ENCODE assay signal across 8 cellular contexts in genomic region chr2:221517362-221518121, GRCh38. TPM values are rescaled to one million over a fixed set of nuclear protein-coding genes. Genes with fewer than 3 reads are reported as not detected.
A peak's percentile ranks its signal among the peaks of the same experiment; 100 is the strongest.
DNase-seq lines count a peak whose midpoint lies in the region; ATAC-seq and TF ChIP-seq lines count a peak whose summit lies in the region.

No MANE protein-coding gene starts in this region.

- H3K4me3 Mint-ChIP-seq in T-helper 2 cell treated with Interferon-gamma antibody and Interleukin-4, amounts not matched to agents 5 μg/mL and 100 μg/mL, for 36 hours, result no peak overlapping the region
- H3K4me3 Mint-ChIP-seq in glutamatergic neuron (ENCODE audit: unreplicated experiment), result no peak overlapping the region

- peak; percentile 26 for DNase-seq in NK-92 treated with Interleukin-12 subunit alpha and Interleukin-12 subunit beta, amount 100 ng/mL, for 24 hours (lab: John Stamatoyannopoulos, UW)
- DNase-seq in NK-92 (lab: John Stamatoyannopoulos, UW; ENCODE audit: unreplicated experiment), result no peak
- DNase-seq in T-helper 2 cell treated with Interferon-gamma antibody and Interleukin-4, amounts not matched to agents 5 μg/mL and 100 μg/mL, for 36 hours (ENCODE audit: low spot score), result peak; percentile 71
- peak; percentile 84 for DNase-seq in astrocyte of the hippocampus (ENCODE audit: low read depth, low spot score)
- peak; percentile 81 for DNase-seq in posterior vena cava (ENCODE audit: low spot score)
- DNase-seq in middle frontal gyrus (ENCODE audit: extremely low spot score, low spot score), result no peak
- DNase-seq in glutamatergic neuron, result no peak

- H3K36me3 Mint-ChIP-seq in T-helper 2 cell treated with Interferon-gamma antibody and Interleukin-4, amounts not matched to agents 5 μg/mL and 100 μg/mL, for 36 hours (ENCODE audit: low read depth), result peaks cover 5% of the 10 kb centered on the region
- H3K36me3 Mint-ChIP-seq in glutamatergic neuron (ENCODE audit: unreplicated experiment), result no peaks in the 10 kb centered on the region

- peak; percentile 83 for ATAC-seq in HG03060 (IDR thresholded peaks at IDR 0.05; ENCODE audit: low read depth, unreplicated experiment)

- peaks cover 16% of the 10 kb centered on the region for H3K27me3 Mint-ChIP-seq in T-helper 2 cell treated with Interferon-gamma antibody and Interleukin-4, amounts not matched to agents 5 μg/mL and 100 μg/mL, for 36 hours (ENCODE audit: low read depth)
- H3K27me3 Mint-ChIP-seq in glutamatergic neuron (ENCODE audit: unreplicated experiment), result no peaks in the 10 kb centered on the region

- TF ChIP-seq CTCF in glutamatergic neuron (IDR thresholded peaks at IDR 0.05; ENCODE audit: partially characterized antibody, unreplicated experiment), result no peak

- peaks cover 14% of the 10 kb centered on the region for H3K4me1 Mint-ChIP-seq in T-helper 2 cell treated with Interferon-gamma antibody and Interleukin-4, amounts not matched to agents 5 μg/mL and 100 μg/mL, for 36 hours (ENCODE audit: low read depth)
- peaks cover 12% of the 10 kb centered on the region for H3K4me1 Mint-ChIP-seq in glutamatergic neuron (ENCODE audit: low read depth, unreplicated experiment)

- H3K27ac Mint-ChIP-seq in T-helper 2 cell treated with Interferon-gamma antibody and Interleukin-4, amounts not matched to agents 5 μg/mL and 100 μg/mL, for 36 hours, result no peak overlapping the region
- no peak overlapping the region for H3K27ac Mint-ChIP-seq in glutamatergic neuron (ENCODE audit: unreplicated experiment)

- intact Hi-C loops in posterior vena cava (cut with DNase I), result no loop called here

- H3K9me3 Mint-ChIP-seq in T-helper 2 cell treated with Interferon-gamma antibody and Interleukin-4, amounts not matched to agents 5 μg/mL and 100 μg/mL, for 36 hours, result no peaks in the 10 kb centered on the region
- no peaks in the 10 kb centered on the region for H3K9me3 Mint-ChIP-seq in glutamatergic neuron (ENCODE audit: unreplicated experiment)

RNA-seq across cellular contexts. Expression of gene EPHA4, which starts 54.6 kb away (rescaled TPM):
- total RNA-seq in posterior vena cava (10 to 100 TPM; 20.8 to 39.2 TPM), glutamatergic neuron (ENCODE audit: unreplicated experiment) (57.2 TPM)

Comparison
In these comparisons a context has a peak if more than half of its experiments do, and no peak if none do; other contexts are left out.
1. DNase-seq: peak in NK-92 treated with Interleukin-12 subunit alpha and Interleukin-12 subunit beta, amount 100 ng/mL, for 24 hours (single experiment), T-helper 2 cell treated with Interferon-gamma antibody and Interleukin-4, amounts not matched to agents 5 μg/mL and 100 μg/mL, for 36 hours (single experiment), astrocyte of the hippocampus (single experiment) and posterior vena cava (single experiment); none in NK-92 (single experiment), middle frontal gyrus (single experiment) and glutamatergic neuron (single experiment).